ENCODE assay signal across 12 cellular contexts in genomic region chr6:2852921-2853322, GRCh38. TPM values are rescaled to one million over a fixed set of nuclear protein-coding genes. Genes with fewer than 3 reads are reported as not detected.
DNase-seq lines count a peak whose midpoint lies in the region; TF ChIP-seq lines count a peak whose summit lies in the region.
"Had no signal": no experiment of that assay in that cellular context is flagged by ENCODE, and none has a peak within 500 bp of the region (broad histone marks: within the 10 kb centered on the region; RNA-seq: fewer than 3 reads in every experiment).

No MANE protein-coding gene starts in this region.

- no peak for TF ChIP-seq CTCF in endothelial cell (IDR thresholded peaks at IDR 0.05; ENCODE audit: unreplicated experiment)
- no peak for TF ChIP-seq CTCF in suprapubic skin (IDR thresholded peaks at IDR 0.05)

- 88% methylated on average over 7 of the region's 10 CpGs for WGBS in suprapubic skin

- DNase-seq in activated naive CD4-positive, alpha-beta T cell (lab: John Stamatoyannopoulos, UW), result no peak
- no peak for DNase-seq in activated CD4-positive, alpha-beta memory T cell treated with anti-CD3 and anti-CD28 coated beads for 36 hours
- DNase-seq in endothelial cell (ENCODE audit: low spot score) (no peak), superior temporal gyrus (ENCODE audit: extremely low spot score) (no peak), suprapubic skin (ENCODE audit: low spot score in 2 of 2) (no peak), NCI-H2196 (lab: John Stamatoyannopoulos, UW; ENCODE audit: unreplicated experiment) (no peak)
- DNase-seq: NCI-H187, NCI-H774, SHP77 treated with DMSO at 0.1 percent for 48 hours, WERI-Rb-1 had no signal

- no peaks in the 10 kb centered on the region for H3K27me3 Mint-ChIP-seq in activated naive CD4-positive, alpha-beta T cell treated with anti-CD3 and anti-CD28 coated beads, Interleukin-2, amount 50 U/mL, for 24 hours
- no peaks in the 10 kb centered on the region for H3K27me3 Mint-ChIP-seq in activated CD4-positive, alpha-beta memory T cell treated with anti-CD3 and anti-CD28 coated beads for 36 hours
- peaks cover 5% of the 10 kb centered on the region for H3K27me3 Mint-ChIP-seq in endothelial cell (ENCODE audit: unreplicated experiment)

- H3K4me1 Mint-ChIP-seq in activated naive CD4-positive, alpha-beta T cell treated with anti-CD3 and anti-CD28 coated beads, Interleukin-2, amount 50 U/mL, for 24 hours, result peaks cover 70% of the 10 kb centered on the region
- peaks cover 69% of the 10 kb centered on the region for H3K4me1 Mint-ChIP-seq in activated CD4-positive, alpha-beta memory T cell treated with anti-CD3 and anti-CD28 coated beads for 36 hours (ENCODE audit: low read depth)
- H3K4me1 Mint-ChIP-seq in endothelial cell (ENCODE audit: unreplicated experiment), result peaks cover 53% of the 10 kb centered on the region

- no peak for TF ChIP-seq POLR2A in suprapubic skin (IDR thresholded peaks at IDR 0.05)

- no peaks in the 10 kb centered on the region for H3K9me3 ChIP-seq in subcutaneous abdominal adipose tissue (ENCODE audit: control insufficient read depth in 5 of 5, low read length in 5 of 5)
- no peaks in the 10 kb centered on the region for H3K9me3 ChIP-seq in suprapubic skin

- no peaks in the 10 kb centered on the region for H3K9me3 Mint-ChIP-seq in activated naive CD4-positive, alpha-beta T cell treated with anti-CD3 and anti-CD28 coated beads, Interleukin-2, amount 50 U/mL, for 24 hours
- no peaks in the 10 kb centered on the region for H3K9me3 Mint-ChIP-seq in activated CD4-positive, alpha-beta memory T cell treated with anti-CD3 and anti-CD28 coated beads for 36 hours
- H3K9me3 Mint-ChIP-seq in endothelial cell (ENCODE audit: unreplicated experiment), result no peaks in the 10 kb centered on the region

- intact Hi-C loops in activated CD4-positive, alpha-beta memory T cell treated with anti-CD3 and anti-CD28 coated beads for 36 hours (cut with micrococcal nuclease), result loop anchor here (1.0 kb wide), 1 partner anchor 87 kb away; no protein-coding TSS in a partner anchor

- H3K4me3 ChIP-seq in subcutaneous abdominal adipose tissue (ENCODE audit: low read depth in 1 of 5, low read length in 5 of 5) (no peak overlapping the region), suprapubic skin (no peak overlapping the region)

- no peak for TF ChIP-seq EP300 in suprapubic skin (IDR thresholded peaks at IDR 0.05)

- CTCF ChIA-PET in activated CD4-positive, alpha-beta memory T cell treated with anti-CD3 and anti-CD28 coated beads for 36 hours (lab: Charles Lee), result interaction anchor here (1.0 to 2.6 kb wide), 3 partner anchors 11 to 137 kb away, joined by 4 to 14 read pairs (median 4); partner anchors contain the start of gene SERPINB1

- H3K9ac ChIP-seq in subcutaneous abdominal adipose tissue (ENCODE audit: low read length in 5 of 5), result peak overlapping the region in 1 of 5 donors; percentile 71

- peak overlapping the region; percentile 75 for H3K27ac ChIP-seq in subcutaneous abdominal adipose tissue (ENCODE audit: low read depth, low read length)
- no peak overlapping the region for H3K27ac ChIP-seq in suprapubic skin
- H3K27ac ChIP-seq: WERI-Rb-1 had no signal

- peak overlapping the region; percentile 86 for H3K27ac Mint-ChIP-seq in activated naive CD4-positive, alpha-beta T cell treated with anti-CD3 and anti-CD28 coated beads, Interleukin-2, amount 50 U/mL, for 24 hours
- H3K27ac Mint-ChIP-seq in activated CD4-positive, alpha-beta memory T cell treated with anti-CD3 and anti-CD28 coated beads for 36 hours, result peak overlapping the region; percentile 100
- H3K27ac Mint-ChIP-seq in endothelial cell (ENCODE audit: unreplicated experiment), result peak overlapping the region; percentile 13

- H3K4me3 Mint-ChIP-seq in activated naive CD4-positive, alpha-beta T cell treated with anti-CD3 and anti-CD28 coated beads, Interleukin-2, amount 50 U/mL, for 24 hours, result no peak overlapping the region
- no peak overlapping the region for H3K4me3 Mint-ChIP-seq in activated CD4-positive, alpha-beta memory T cell treated with anti-CD3 and anti-CD28 coated beads for 36 hours
- H3K4me3 Mint-ChIP-seq in endothelial cell (ENCODE audit: unreplicated experiment), result no peak overlapping the region

- H3K4me1 ChIP-seq in subcutaneous abdominal adipose tissue (ENCODE audit: control insufficient read depth in 5 of 5, insufficient read depth in 5 of 5, low read length in 5 of 5), result peaks cover 10 to 44% (median 23%) of the 10 kb centered on the region in 5 donors
- H3K4me1 ChIP-seq in suprapubic skin, result peaks cover 19% of the 10 kb centered on the region

- POLR2A ChIA-PET in activated CD4-positive, alpha-beta memory T cell treated with anti-CD3 and anti-CD28 coated beads for 36 hours (lab: Charles Lee), result interaction anchor here (2.1 kb wide), 1 partner anchor 46 kb away, joined by 6 read pairs; no protein-coding TSS in a partner anchor

- H3K27me3 ChIP-seq in subcutaneous abdominal adipose tissue (ENCODE audit: control insufficient read depth in 5 of 5, insufficient read depth in 4 of 5, low read length in 5 of 5) (peaks cover 0 to 4% (median 0%) of the 10 kb centered on the region in 5 donors), suprapubic skin (no peaks in the 10 kb centered on the region)

- H3K36me3 ChIP-seq in subcutaneous abdominal adipose tissue (ENCODE audit: control insufficient read depth in 5 of 5, insufficient read depth in 5 of 5, low read length in 5 of 5) (no peaks in the 10 kb centered on the region), suprapubic skin (no peaks in the 10 kb centered on the region)
- H3K36me3 ChIP-seq: WERI-Rb-1 had no signal

- H3K36me3 Mint-ChIP-seq in activated naive CD4-positive, alpha-beta T cell treated with anti-CD3 and anti-CD28 coated beads, Interleukin-2, amount 50 U/mL, for 24 hours, result peaks cover 4% of the 10 kb centered on the region
- no peaks in the 10 kb centered on the region for H3K36me3 Mint-ChIP-seq in activated CD4-positive, alpha-beta memory T cell treated with anti-CD3 and anti-CD28 coated beads for 36 hours
- no peaks in the 10 kb centered on the region for H3K36me3 Mint-ChIP-seq in endothelial cell (ENCODE audit: low read depth, unreplicated experiment)

RNA-seq across cellular contexts. Expression of gene SERPINB1, which starts 11.3 kb away (rescaled TPM):
- 100 to 1,000 TPM; 164 to 169 TPM for total RNA-seq in activated CD4-positive, alpha-beta memory T cell treated with anti-CD3 and anti-CD28 coated beads for 36 hours
- 16.6 TPM for total RNA-seq in endothelial cell (ENCODE audit: unreplicated experiment)
- total RNA-seq in suprapubic skin, result 10 to 100 TPM; 11.8 to 20.6 (median 16.9) TPM

RNA-seq across cellular contexts. Expression of gene SERPINB9, which starts 50.2 kb away (rescaled TPM):
- 10 to 100 TPM; 69.9 to 72.6 TPM for total RNA-seq in activated CD4-positive, alpha-beta memory T cell treated with anti-CD3 and anti-CD28 coated beads for 36 hours
- total RNA-seq in endothelial cell (ENCODE audit: unreplicated experiment) (23.0 TPM), suprapubic skin (1 to 10 TPM; 1.0 to 4.0 (median 2.5) TPM)

Comparison
In these comparisons a context has a peak if more than half of its experiments do, and no peak if none do; other contexts are left out.
1. H3K27ac Mint-ChIP-seq: peak in every context shown above with its lines; median percentile 100 in activated CD4-positive, alpha-beta memory T cell treated with anti-CD3 and anti-CD28 coated beads for 36 hours; 86 in activated naive CD4-positive, alpha-beta T cell treated with anti-CD3 and anti-CD28 coated beads, Interleukin-2, amount 50 U/mL, for 24 hours; 13 in endothelial cell.